8 cellular contexts compared by ENCODE assay signal in the genomic region with DNA sequence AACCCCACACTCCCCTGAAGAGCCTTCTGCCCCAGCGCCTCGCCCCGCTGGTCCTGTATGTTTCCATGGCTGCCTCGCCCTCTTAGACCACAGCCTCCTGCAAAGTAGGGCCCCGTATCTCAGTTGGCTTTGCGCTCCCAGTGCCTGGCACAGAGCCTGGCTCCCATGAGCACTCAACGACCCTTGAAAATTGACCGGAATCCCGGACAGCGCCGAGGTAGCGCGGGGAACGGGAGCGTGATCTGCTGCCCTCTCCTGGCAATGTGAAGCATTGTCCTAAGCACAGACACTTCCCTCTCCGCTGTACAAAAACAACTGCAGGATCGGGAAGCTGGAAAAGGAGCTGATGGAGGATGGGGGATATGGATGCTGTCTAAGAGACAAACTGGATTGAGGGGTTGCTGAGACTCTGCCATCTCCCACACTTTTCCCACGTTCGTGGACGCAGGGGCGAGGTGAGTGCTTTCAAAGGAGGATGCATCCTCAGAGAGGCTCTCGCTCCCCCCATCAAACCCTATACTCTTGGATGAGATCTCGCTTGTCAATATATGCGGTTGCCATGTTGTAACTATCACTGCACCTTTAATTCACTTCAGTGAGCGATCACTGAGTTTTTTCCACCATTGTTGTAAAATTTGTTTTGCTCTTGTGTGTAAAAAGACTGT. TPM values are rescaled to one million over a fixed set of nuclear protein-coding genes. Genes with fewer than 3 reads are reported as not detected.
DNase-seq lines count a peak whose midpoint lies in the region; ATAC-seq, FAIRE-seq and TF ChIP-seq lines count a peak whose summit lies in the region.

No MANE protein-coding gene starts in this region.

- FAIRE-seq in frontal cortex (lab: Jason Lieb, UNC) (no peak), urothelium cell line (lab: Jason Lieb, UNC) (peak; percentile 99)

- H3K36me3 Mint-ChIP-seq in activated naive CD4-positive, alpha-beta T cell treated with anti-CD3 and anti-CD28 coated beads, Interleukin-2, amount 10 ng/mL, durations not matched to agents 7 days and 5 days = no peaks in the 10 kb centered on the region

- BruUV-seq in Panc1 (replicated peaks; lab: Mats Ljungman, UMichigan) = no TSS peak

- H3K36me3 ChIP-seq in Panc1 (ENCODE audit: control insufficient read depth, insufficient read depth, low read length) (no peaks in the 10 kb centered on the region), neutrophil (no peaks in the 10 kb centered on the region)

- H3K4me3 ChIP-seq in Panc1 (ENCODE audit: low read depth in 2 of 2, low read length in 2 of 2) (peak overlapping the region; percentile 21 to 40), neutrophil (ENCODE audit: low read depth in 1 of 2, low read length in 1 of 2) (peak overlapping the region in 1 of 2 experiments; percentile 4)

- ATAC-seq in Panc1 = peak; percentile 96
- no peak for ATAC-seq in GM21786 (IDR thresholded peaks at IDR 0.05; ENCODE audit: unreplicated experiment)

- H3K4me1 Mint-ChIP-seq in activated naive CD4-positive, alpha-beta T cell treated with anti-CD3 and anti-CD28 coated beads, Interleukin-2, amount 10 ng/mL, durations not matched to agents 7 days and 5 days = peaks cover 8% of the 10 kb centered on the region

- peak; percentile 35 for DNase-seq in COLO668 (lab: John Stamatoyannopoulos, UW; ENCODE audit: unreplicated experiment)
- peak; percentile 42 for DNase-seq in HT1080 (ENCODE audit: low read depth)
- DNase-seq in Panc1 (ENCODE audit: low read depth, low spot score) = peak; percentile 45
- peak; percentile 65 for DNase-seq in activated naive CD4-positive, alpha-beta T cell treated with anti-CD3 and anti-CD28 coated beads, Interleukin-2, amount 10 ng/mL, durations not matched to agents 7 days and 5 days
- DNase-seq in frontal cortex (ENCODE audit: low spot score in 2 of 2) = peak; percentile 45 to 65
- peak; percentile 90 for DNase-seq in urothelium cell line (ENCODE audit: low spot score)

- H3K9me3 Mint-ChIP-seq in activated naive CD4-positive, alpha-beta T cell treated with anti-CD3 and anti-CD28 coated beads, Interleukin-2, amount 10 ng/mL, durations not matched to agents 7 days and 5 days = no peaks in the 10 kb centered on the region

- in situ Hi-C loops in Panc1 (cut with HindIII; ENCODE audit: low pct_unique_long_range_greater_than_20kb, low sequenced_read_pairs) = no loop called here

- intact Hi-C loops in Panc1 (cut with micrococcal nuclease; ENCODE audit: unreplicated experiment) = loop anchor here (10.0 kb wide), 1 partner anchor 99 kb away; no protein-coding TSS in a partner anchor

- CTCF ChIA-PET in Panc1 (lab: Charles Lee) = interaction anchor here (0.5 to 1.9 kb wide), 5 partner anchors 11 to 1064 kb away, joined by 3 to 10 read pairs (median 7); a partner anchor contains a TSS
- CTCF ChIA-PET in activated naive CD4-positive, alpha-beta T cell treated with anti-CD3 and anti-CD28 coated beads, Interleukin-2, amount 10 ng/mL, durations not matched to agents 7 days and 5 days (lab: Charles Lee) = interaction anchor here (0.5 to 3.8 kb wide), 13 partner anchors 9 to 115 kb away, joined by 3 to 50 read pairs (median 3); a partner anchor contains a TSS

- H3K27ac ChIP-seq in Panc1 (ENCODE audit: low read length) (no peak overlapping the region), neutrophil (no peak overlapping the region)

- no peaks in the 10 kb centered on the region for H3K4me1 ChIP-seq in Panc1 (ENCODE audit: control insufficient read depth, insufficient read depth, low read length)
- peaks cover 5 to 8% of the 10 kb centered on the region in 2 experiments for H3K4me1 ChIP-seq in neutrophil (ENCODE audit: control insufficient read depth in 1 of 2, insufficient read depth in 1 of 2, low read depth in 1 of 2, low read length in 1 of 2)

- peaks cover 23% of the 10 kb centered on the region for H3K27me3 Mint-ChIP-seq in activated naive CD4-positive, alpha-beta T cell treated with anti-CD3 and anti-CD28 coated beads, Interleukin-2, amount 10 ng/mL, durations not matched to agents 7 days and 5 days

- H3K27me3 ChIP-seq in Panc1 (ENCODE audit: control insufficient read depth, insufficient read depth, low read length) = peaks cover 6% of the 10 kb centered on the region; the same call in 1 of the 2 replicates
- H3K27me3 ChIP-seq in neutrophil = peaks cover 31% of the 10 kb centered on the region

- H3K4me3 Mint-ChIP-seq in activated naive CD4-positive, alpha-beta T cell treated with anti-CD3 and anti-CD28 coated beads, Interleukin-2, amount 10 ng/mL, durations not matched to agents 7 days and 5 days = peak overlapping the region; percentile 36

- H3K9me3 ChIP-seq in Panc1 (ENCODE audit: control insufficient read depth, insufficient read depth, low read depth, low read length) = no peaks in the 10 kb centered on the region
- H3K9me3 ChIP-seq in neutrophil = no peaks in the 10 kb centered on the region

- POLR2A ChIA-PET in Panc1 (lab: Charles Lee) = no interaction called here

- H3K27ac Mint-ChIP-seq in activated naive CD4-positive, alpha-beta T cell treated with anti-CD3 and anti-CD28 coated beads, Interleukin-2, amount 10 ng/mL, durations not matched to agents 7 days and 5 days = no peak overlapping the region

- TF ChIP-seq CTCF in Panc1 (IDR thresholded peaks at IDR 0.05) (peak; percentile 89), neutrophil (IDR thresholded peaks at IDR 0.05) (peak; percentile 77)

RNA-seq across cellular contexts. Expression of a gene that starts 10.7 kb away (rescaled TPM):
- 74.5 and 77.2 TPM in 2 replicates for total RNA-seq in HT1080 (2014; rRNA removed; shearing (Covaris generic))
- polyA plus RNA-seq in HT1080 (2015; cell fraction: cytosol; rRNA removed) = 41.4 and 42.9 TPM in 2 replicates
- 54.8 and 57.1 TPM in 2 replicates for polyA plus RNA-seq in HT1080 (2015; cell fraction: nucleus; rRNA removed)
- total RNA-seq in Panc1 (2021; ENCODE audit: unreplicated experiment) = 64.9 TPM
- polyA plus RNA-seq in Panc1 (2012; ENCODE audit: insufficient read length) = 82.4 TPM
- 44.8 TPM for total RNA-seq in frontal cortex

RNA-seq across cellular contexts. Expression of a gene that starts 28.4 kb away (rescaled TPM):
- 18.0 and 20.6 TPM in 2 replicates for total RNA-seq in HT1080 (2014; rRNA removed; shearing (Covaris generic))
- polyA plus RNA-seq in HT1080 (2015; cell fraction: cytosol; rRNA removed) = 10.8 and 12.9 TPM in 2 replicates
- 43.5 and 46.8 TPM in 2 replicates for polyA plus RNA-seq in HT1080 (2015; cell fraction: nucleus; rRNA removed)
- total RNA-seq in Panc1 (2021; ENCODE audit: unreplicated experiment) = 17.4 TPM
- polyA plus RNA-seq in Panc1 (2012; ENCODE audit: insufficient read length) = 21.8 TPM
- total RNA-seq in frontal cortex = 14.3 TPM

RNA-seq across cellular contexts. Expression of a gene that starts 50.8 kb away (rescaled TPM):
- total RNA-seq in HT1080 (2014; rRNA removed; shearing (Covaris generic)) = not detected in 2 replicates
- not detected in 2 replicates for polyA plus RNA-seq in HT1080 (2015; cell fraction: cytosol; rRNA removed)
- not detected in 2 replicates for polyA plus RNA-seq in HT1080 (2015; cell fraction: nucleus; rRNA removed)
- total RNA-seq in Panc1 (2021; ENCODE audit: unreplicated experiment) = not detected
- polyA plus RNA-seq in Panc1 (2012; ENCODE audit: insufficient read length) = 0.57 TPM
- not detected for total RNA-seq in frontal cortex

Comparison
In these comparisons a context has a peak if more than half of its experiments do, and no peak if none do; other contexts are left out.
1. DNase-seq: peak in every context shown above with its lines; median percentile 90 in urothelium cell line; 65 in activated naive CD4-positive, alpha-beta T cell treated with anti-CD3 and anti-CD28 coated beads, Interleukin-2, amount 10 ng/mL, durations not matched to agents 7 days and 5 days; 55 in frontal cortex; 45 in Panc1; 42 in HT1080; 35 in COLO668.